In genomic region chr9:90251311-90251710, GRCh38 we compare ENCODE assay signal across 25 cellular contexts.
"Had no signal": no experiment of that assay in that cellular context is flagged by ENCODE, and none has a peak within 500 bp of the region (broad histone marks: within the 10 kb centered on the region; RNA-seq: fewer than 3 reads in every experiment).

No MANE protein-coding gene starts in this region.

- DNase-seq: activated B cell treated with CpG ODN at 0.5 μM for 24 hours; activated CD4-positive, alpha-beta T cell treated with anti-CD3 and anti-CD28 coated beads for 4 hours; activated CD4-positive, alpha-beta T cell treated with anti-CD3 and anti-CD28 coated beads, Interleukin-2, amount 50 U/mL, for 48 hours; activated effector memory CD4-positive, alpha-beta T cell treated with Interleukin-2 at 50 U/mL for 16 hours; activated naive CD4-positive, alpha-beta T cell treated with anti-CD3 and anti-CD28 coated beads for 36 hours; activated naive CD8-positive, alpha-beta T cell treated with anti-CD3 and anti-CD28 coated beads, Interleukin-2, amount 10 ng/mL, durations not matched to agents 7 days and 5 days; activated T-cell treated with anti-CD3 and anti-CD28 coated beads, Interleukin-2, amount 50 U/mL, for 48 hours; amniotic stem cell; colonic mucosa; dorsolateral prefrontal cortex; effector memory CD8-positive, alpha-beta T cell; foreskin fibroblast; hypothalamus; lower lobe of right lung; mesendoderm; mucosa of descending colon; nephron progenitor cell; nucleus accumbens; right lobe of liver; stimulated activated CD4-positive, alpha-beta T cell treated with anti-CD3 and anti-CD28 coated beads, Interleukin-15, amount 100 ng/mL, for 24 hours; stimulated activated naive B cell treated with anti-CD40 and anti-IgM and Interleukin-4, amounts not matched to agents 10 μg/mL and 1 μg/mL and 100 μg/mL, for 72 hours; T-helper 17 cell; transverse colon had no signal

- H3K4me3 ChIP-seq: breast epithelium, colonic mucosa, dorsolateral prefrontal cortex, lower lobe of right lung, mucosa of descending colon, right lobe of liver, smooth muscle cell, transverse colon had no signal

- ATAC-seq: effector memory CD8-positive, alpha-beta T cell; lower lobe of right lung; mucosa of descending colon; right lobe of liver; stimulated activated naive B cell treated with anti-CD40 and anti-IgM and Interleukin-4, amounts not matched to agents 10 μg/mL and 1 μg/mL and 100 μg/mL, for 72 hours; T-helper 17 cell had no signal
